ENCODE assay signal across 1 cellular context in the genomic region with DNA sequence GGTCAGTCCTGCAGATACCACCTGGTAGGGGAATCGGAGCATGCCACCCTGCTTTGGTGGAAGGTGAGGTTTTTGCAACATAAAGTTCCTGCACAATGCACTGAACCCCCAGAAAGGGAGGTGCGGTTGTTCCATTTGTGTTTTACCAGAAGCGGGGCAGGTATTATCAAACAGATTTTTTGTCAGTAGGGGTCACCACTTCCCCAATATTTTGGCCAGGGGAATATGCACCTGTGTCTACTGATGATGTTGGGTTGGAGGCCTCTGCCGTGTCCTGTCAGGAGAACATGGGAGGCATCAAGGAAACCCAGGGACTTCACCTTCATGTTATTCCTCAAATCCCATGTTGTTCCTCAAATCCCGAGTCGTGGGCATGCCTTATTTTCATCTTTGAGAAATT.
TF ChIP-seq lines count a peak whose summit lies in the region.

No MANE protein-coding gene starts in this region.

TF ChIP-seq in H1, 55 proteins besides CTCF, POLR2A, EP300 and RAD21:
- TF ChIP-seq TCF12 (IDR thresholded peaks at IDR 0.05; ENCODE audit: low read depth, low read length) (no peak), BRCA1 (IDR thresholded peaks at IDR 0.05; ENCODE audit: low read depth, low read length) (no peak), RXRA (IDR thresholded peaks at IDR 0.05; ENCODE audit: insufficient read depth, low read depth, low read length) (no peak), CBX5 (IDR thresholded peaks at IDR 0.05; ENCODE audit: low read depth, low read length) (no peak), CREB1 (IDR thresholded peaks at IDR 0.05) (no peak), SIX5 (IDR thresholded peaks at IDR 0.05; ENCODE audit: low read depth, low read length) (no peak), SP4 (IDR thresholded peaks at IDR 0.05; ENCODE audit: low read length) (no peak), TAF7 (optimal IDR thresholded peaks at IDR 0.05; ENCODE audit: borderline replicate concordance, low read depth, low read length) (no peak), SP2 (IDR thresholded peaks at IDR 0.05; ENCODE audit: low read length) (no peak), HDAC6 (IDR thresholded peaks at IDR 0.05; ENCODE audit: low read depth, low read length) (no peak), BACH1 (IDR thresholded peaks at IDR 0.05; ENCODE audit: low read length) (no peak), SAP30 (IDR thresholded peaks at IDR 0.05; ENCODE audit: insufficient read depth, insufficient replicate concordance, low read length) (no peak), NANOG (IDR thresholded peaks at IDR 0.05; ENCODE audit: insufficient read depth, low read depth, low read length, poor library complexity, severe bottlenecking) (no peak), ASH2L (IDR thresholded peaks at IDR 0.05; ENCODE audit: low read length) (no peak), SIRT6 (IDR thresholded peaks at IDR 0.05; ENCODE audit: low read length) (no peak), CHD2 (IDR thresholded peaks at IDR 0.05; ENCODE audit: low read length) (no peak)
- TF ChIP-seq, protein P1, sequence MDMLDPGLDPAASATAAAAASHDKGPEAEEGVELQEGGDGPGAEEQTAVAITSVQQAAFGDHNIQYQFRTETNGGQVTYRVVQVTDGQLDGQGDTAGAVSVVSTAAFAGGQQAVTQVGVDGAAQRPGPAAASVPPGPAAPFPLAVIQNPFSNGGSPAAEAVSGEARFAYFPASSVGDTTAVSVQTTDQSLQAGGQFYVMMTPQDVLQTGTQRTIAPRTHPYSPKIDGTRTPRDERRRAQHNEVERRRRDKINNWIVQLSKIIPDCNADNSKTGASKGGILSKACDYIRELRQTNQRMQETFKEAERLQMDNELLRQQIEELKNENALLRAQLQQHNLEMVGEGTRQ (IDR thresholded peaks at IDR 0.05; ENCODE audit: low read length) = no peak
TF ChIP-seq in H1: peak in this region for 0.
